ENCODE assay signal across 14 cellular contexts in genomic region chr11:72228229-72228843, GRCh38. TPM values are rescaled to one million over a fixed set of nuclear protein-coding genes. Genes with fewer than 3 reads are reported as not detected.
DNase-seq lines count a peak whose midpoint lies in the region; ATAC-seq and TF ChIP-seq lines count a peak whose summit lies in the region.
"Had no signal": no experiment of that assay in that cellular context is flagged by ENCODE, and none has a peak within 500 bp of the region (broad histone marks: within the 10 kb centered on the region; RNA-seq: fewer than 3 reads in every experiment).

No MANE protein-coding gene starts in this region.

- TF ChIP-seq CTCF in neural crest cell (conservative IDR thresholded peaks at IDR 0.05): no peak

- H3K27ac Mint-ChIP-seq in neural crest cell (ENCODE audit: unreplicated experiment): no peak overlapping the region

- no peaks in the 10 kb centered on the region for H3K9me3 Mint-ChIP-seq in neural crest cell

- peaks cover 9% of the 10 kb centered on the region for H3K36me3 Mint-ChIP-seq in neural crest cell (ENCODE audit: low read depth)

- H3K27me3 Mint-ChIP-seq in neural crest cell (ENCODE audit: low read depth): no peaks in the 10 kb centered on the region

- peak overlapping the region; percentile 67 for H3K4me3 Mint-ChIP-seq in neural crest cell

- H3K4me1 Mint-ChIP-seq in neural crest cell: peaks cover 21% of the 10 kb centered on the region

- ATAC-seq in HG03280 (IDR thresholded peaks at IDR 0.05; ENCODE audit: unreplicated experiment): no peak
- ATAC-seq in GM21619 (IDR thresholded peaks at IDR 0.05; ENCODE audit: unreplicated experiment): no peak

- peak; percentile 17 for DNase-seq in DMS153 (lab: John Stamatoyannopoulos, UW)
- DNase-seq in DMS153 treated with DMSO at 0.1 percent for 48 hours (lab: John Stamatoyannopoulos, UW; ENCODE audit: unreplicated experiment): no peak
- peak; percentile 43 for DNase-seq in D341Med (ENCODE audit: low spot score)
- peak; percentile 53 for DNase-seq in ecto neural progenitor cell (ENCODE audit: low spot score)
- DNase-seq in neural crest cell (ENCODE audit: low read depth, low spot score): no peak
- DNase-seq in activated gamma-delta T cell treated with Interleukin-2 at 50 U/mL for 16 hours: no peak
- DNase-seq: Calu3, NCI-H524 treated with DMSO at 0.1 percent for 48 hours, thyroid gland had no signal

RNA-seq across cellular contexts. Expression of gene INPPL1, which starts 3.8 kb away (rescaled TPM):
- total RNA-seq in neural crest cell: 242 and 247 TPM in 2 replicates

RNA-seq across cellular contexts. Expression of gene FOLR2, which starts 11.7 kb away (rescaled TPM):
- total RNA-seq in neural crest cell: not detected in 2 replicates
- total RNA-seq: Calu3, epithelial cell of proximal tubule, myocyte had no signal

RNA-seq across cellular contexts. Expression of gene PHOX2A, which starts 15.6 kb away (rescaled TPM):
- total RNA-seq in neural crest cell: 5.1 and 5.6 TPM in 2 replicates
- total RNA-seq: ascending aorta, Calu3, epithelial cell of proximal tubule, myocyte, thyroid gland had no signal

RNA-seq across cellular contexts. Expression of gene FOLR1, which starts 36.4 kb away (rescaled TPM):
- total RNA-seq in neural crest cell: not detected in 2 replicates
- total RNA-seq: ascending aorta had no signal

Comparison
In these comparisons a context has a peak if more than half of its experiments do, and no peak if none do; other contexts are left out.
1. DNase-seq: peak in DMS153 (single experiment), D341Med (single experiment) and ecto neural progenitor cell (single experiment); none in DMS153 treated with DMSO at 0.1 percent for 48 hours (single experiment), neural crest cell (single experiment) and activated gamma-delta T cell treated with Interleukin-2 at 50 U/mL for 16 hours (single experiment).